1 cellular context compared by ENCODE assay signal in the genomic region with DNA sequence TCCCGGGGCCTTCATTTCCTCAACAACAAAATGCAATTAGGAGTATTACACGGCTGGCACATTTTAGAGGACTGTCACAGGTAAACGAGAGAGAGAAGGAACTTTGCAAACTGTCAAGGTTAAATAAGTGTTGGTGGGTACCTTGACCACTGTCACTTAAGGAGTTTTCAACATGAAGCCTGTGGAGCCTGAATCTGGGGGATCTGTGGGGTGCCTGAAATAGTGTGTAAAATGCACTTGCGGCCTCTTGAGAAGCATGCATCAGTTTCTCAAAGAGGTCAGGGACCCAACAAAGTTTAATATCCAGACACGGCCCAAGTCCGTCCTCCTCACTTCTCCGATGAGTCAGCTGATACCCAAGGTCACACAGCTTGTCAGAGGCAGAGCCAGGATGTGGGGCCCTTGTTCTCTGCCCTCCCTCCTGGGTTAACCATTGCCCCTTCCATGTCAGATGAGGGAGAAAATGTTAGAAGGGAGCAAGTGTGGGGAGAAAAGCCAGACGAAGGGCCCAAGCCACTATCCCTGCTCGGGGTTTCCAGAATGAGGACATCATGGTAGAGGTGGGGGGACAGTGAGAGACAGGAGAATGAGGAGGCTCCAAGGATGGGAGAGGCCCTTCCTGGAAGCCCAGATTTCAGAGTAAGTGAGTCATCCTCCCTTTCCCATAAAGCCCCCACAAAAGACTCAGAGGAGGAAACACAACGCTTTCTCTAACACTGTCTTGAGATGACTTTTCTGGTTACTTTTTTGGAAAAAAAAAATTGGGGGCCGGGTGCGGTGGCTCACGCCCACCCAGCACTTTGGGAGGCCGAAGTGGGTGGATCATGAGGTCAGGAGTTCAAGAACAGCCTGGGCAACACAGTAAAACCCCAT.
TF ChIP-seq lines count a peak whose summit lies in the region.

No MANE protein-coding gene starts in this region.

TF ChIP-seq in K562, 482 proteins besides CTCF, POLR2A, EP300 and RAD21 (continued from another document and continues in another):
- TF ChIP-seq, protein P1, sequence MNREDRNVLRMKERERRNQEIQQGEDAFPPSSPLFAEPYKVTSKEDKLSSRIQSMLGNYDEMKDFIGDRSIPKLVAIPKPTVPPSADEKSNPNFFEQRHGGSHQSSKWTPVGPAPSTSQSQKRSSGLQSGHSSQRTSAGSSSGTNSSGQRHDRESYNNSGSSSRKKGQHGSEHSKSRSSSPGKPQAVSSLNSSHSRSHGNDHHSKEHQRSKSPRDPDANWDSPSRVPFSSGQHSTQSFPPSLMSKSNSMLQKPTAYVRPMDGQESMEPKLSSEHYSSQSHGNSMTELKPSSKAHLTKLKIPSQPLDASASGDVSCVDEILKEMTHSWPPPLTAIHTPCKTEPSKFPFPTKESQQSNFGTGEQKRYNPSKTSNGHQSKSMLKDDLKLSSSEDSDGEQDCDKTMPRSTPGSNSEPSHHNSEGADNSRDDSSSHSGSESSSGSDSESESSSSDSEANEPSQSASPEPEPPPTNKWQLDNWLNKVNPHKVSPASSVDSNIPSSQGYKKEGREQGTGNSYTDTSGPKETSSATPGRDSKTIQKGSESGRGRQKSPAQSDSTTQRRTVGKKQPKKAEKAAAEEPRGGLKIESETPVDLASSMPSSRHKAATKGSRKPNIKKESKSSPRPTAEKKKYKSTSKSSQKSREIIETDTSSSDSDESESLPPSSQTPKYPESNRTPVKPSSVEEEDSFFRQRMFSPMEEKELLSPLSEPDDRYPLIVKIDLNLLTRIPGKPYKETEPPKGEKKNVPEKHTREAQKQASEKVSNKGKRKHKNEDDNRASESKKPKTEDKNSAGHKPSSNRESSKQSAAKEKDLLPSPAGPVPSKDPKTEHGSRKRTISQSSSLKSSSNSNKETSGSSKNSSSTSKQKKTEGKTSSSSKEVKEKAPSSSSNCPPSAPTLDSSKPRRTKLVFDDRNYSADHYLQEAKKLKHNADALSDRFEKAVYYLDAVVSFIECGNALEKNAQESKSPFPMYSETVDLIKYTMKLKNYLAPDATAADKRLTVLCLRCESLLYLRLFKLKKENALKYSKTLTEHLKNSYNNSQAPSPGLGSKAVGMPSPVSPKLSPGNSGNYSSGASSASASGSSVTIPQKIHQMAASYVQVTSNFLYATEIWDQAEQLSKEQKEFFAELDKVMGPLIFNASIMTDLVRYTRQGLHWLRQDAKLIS (CRISPR knock-in tag; IDR thresholded peaks at IDR 0.05), result no peak
- TF ChIP-seq ZC3H8 (IDR thresholded peaks at IDR 0.05) (no peak), POLR2AphosphoS2 (IDR thresholded peaks at IDR 0.05; ENCODE audit: low read length) (no peak), ZKSCAN1 (IDR thresholded peaks at IDR 0.05; ENCODE audit: low read depth, low read length) (no peak), CC2D1A (IDR thresholded peaks at IDR 0.05) (no peak), PYGO2 (tag; IDR thresholded peaks at IDR 0.05) (no peak), RBM39 (optimal IDR thresholded peaks at IDR 0.05; ENCODE audit: low read depth, low read length) (no peak), CCAR2 (IDR thresholded peaks at IDR 0.05; ENCODE audit: low read depth, low read length) (no peak), NFIC (IDR thresholded peaks at IDR 0.05) (no peak), KDM1A (IDR thresholded peaks at IDR 0.05) (peak; percentile 89 to 90), KDM5B (IDR thresholded peaks at IDR 0.05; ENCODE audit: insufficient replicate concordance, low read depth, low read length) (peak; percentile 45), CEBPB (tag; IDR thresholded peaks at IDR 0.05) (no peak), STAT5B (CRISPR knock-in tag; IDR thresholded peaks at IDR 0.05) (no peak), ZNF384 (IDR thresholded peaks at IDR 0.05; ENCODE audit: low read depth, low read length) (no peak), ARNT (IDR thresholded peaks at IDR 0.05) (no peak), CREB1 (IDR thresholded peaks at IDR 0.05) (no peak), CREB1 (CRISPR knock-in tag; IDR thresholded peaks at IDR 0.05) (no peak), HEY1 (CRISPR knock-in tag; IDR thresholded peaks at IDR 0.05; ENCODE audit: borderline replicate concordance) (no peak), CCNT2 (IDR thresholded peaks at IDR 0.05; ENCODE audit: borderline replicate concordance, extremely low read depth, insufficient read length, low read depth, low read length) (no peak), ZBTB1 (CRISPR knock-in tag; IDR thresholded peaks at IDR 0.05; ENCODE audit: borderline replicate concordance, low read depth) (no peak), ZNF197 (CRISPR knock-in tag; IDR thresholded peaks at IDR 0.05; ENCODE audit: low read depth) (no peak), ZBTB8A (IDR thresholded peaks at IDR 0.05; ENCODE audit: partially characterized antibody) (no peak), MYBL2 (IDR thresholded peaks at IDR 0.05; ENCODE audit: low read depth) (no peak), MYBL2 (CRISPR knock-in tag; IDR thresholded peaks at IDR 0.05; ENCODE audit: borderline replicate concordance) (no peak), SMC3 (conservative IDR thresholded peaks at IDR 0.05; ENCODE audit: insufficient read depth, low read depth, low read length) (no peak), SIRT6 (IDR thresholded peaks at IDR 0.05; ENCODE audit: low read depth, low read length) (no peak), RBM25 (IDR thresholded peaks at IDR 0.05; ENCODE audit: low read depth, low read length, severe bottlenecking) (no peak), BHLHE40 (IDR thresholded peaks at IDR 0.05; ENCODE audit: low read length) (no peak), TAF7 (tag; IDR thresholded peaks at IDR 0.05) (no peak), MYNN (IDR thresholded peaks at IDR 0.05) (no peak), MYNN (CRISPR knock-in tag; IDR thresholded peaks at IDR 0.05) (no peak), HOXB6 (CRISPR knock-in tag; IDR thresholded peaks at IDR 0.05; ENCODE audit: borderline replicate concordance) (no peak)
- TF ChIP-seq, protein P2, sequence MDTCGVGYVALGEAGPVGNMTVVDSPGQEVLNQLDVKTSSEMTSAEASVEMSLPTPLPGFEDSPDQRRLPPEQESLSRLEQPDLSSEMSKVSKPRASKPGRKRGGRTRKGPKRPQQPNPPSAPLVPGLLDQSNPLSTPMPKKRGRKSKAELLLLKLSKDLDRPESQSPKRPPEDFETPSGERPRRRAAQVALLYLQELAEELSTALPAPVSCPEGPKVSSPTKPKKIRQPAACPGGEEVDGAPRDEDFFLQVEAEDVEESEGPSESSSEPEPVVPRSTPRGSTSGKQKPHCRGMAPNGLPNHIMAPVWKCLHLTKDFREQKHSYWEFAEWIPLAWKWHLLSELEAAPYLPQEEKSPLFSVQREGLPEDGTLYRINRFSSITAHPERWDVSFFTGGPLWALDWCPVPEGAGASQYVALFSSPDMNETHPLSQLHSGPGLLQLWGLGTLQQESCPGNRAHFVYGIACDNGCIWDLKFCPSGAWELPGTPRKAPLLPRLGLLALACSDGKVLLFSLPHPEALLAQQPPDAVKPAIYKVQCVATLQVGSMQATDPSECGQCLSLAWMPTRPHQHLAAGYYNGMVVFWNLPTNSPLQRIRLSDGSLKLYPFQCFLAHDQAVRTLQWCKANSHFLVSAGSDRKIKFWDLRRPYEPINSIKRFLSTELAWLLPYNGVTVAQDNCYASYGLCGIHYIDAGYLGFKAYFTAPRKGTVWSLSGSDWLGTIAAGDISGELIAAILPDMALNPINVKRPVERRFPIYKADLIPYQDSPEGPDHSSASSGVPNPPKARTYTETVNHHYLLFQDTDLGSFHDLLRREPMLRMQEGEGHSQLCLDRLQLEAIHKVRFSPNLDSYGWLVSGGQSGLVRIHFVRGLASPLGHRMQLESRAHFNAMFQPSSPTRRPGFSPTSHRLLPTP (IDR thresholded peaks at IDR 0.05; ENCODE audit: borderline replicate concordance, extremely low read depth, insufficient read length), result no peak
- TF ChIP-seq, protein P3, sequence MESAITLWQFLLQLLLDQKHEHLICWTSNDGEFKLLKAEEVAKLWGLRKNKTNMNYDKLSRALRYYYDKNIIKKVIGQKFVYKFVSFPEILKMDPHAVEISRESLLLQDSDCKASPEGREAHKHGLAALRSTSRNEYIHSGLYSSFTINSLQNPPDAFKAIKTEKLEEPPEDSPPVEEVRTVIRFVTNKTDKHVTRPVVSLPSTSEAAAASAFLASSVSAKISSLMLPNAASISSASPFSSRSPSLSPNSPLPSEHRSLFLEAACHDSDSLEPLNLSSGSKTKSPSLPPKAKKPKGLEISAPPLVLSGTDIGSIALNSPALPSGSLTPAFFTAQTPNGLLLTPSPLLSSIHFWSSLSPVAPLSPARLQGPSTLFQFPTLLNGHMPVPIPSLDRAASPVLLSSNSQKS (CRISPR knock-in tag; IDR thresholded peaks at IDR 0.05), result no peak
- TF ChIP-seq, protein P4, sequence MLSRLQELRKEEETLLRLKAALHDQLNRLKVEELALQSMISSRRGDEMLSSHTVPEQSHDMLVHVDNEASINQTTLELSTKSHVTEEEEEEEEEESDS (CRISPR knock-in tag; IDR thresholded peaks at IDR 0.05), result no peak
- TF ChIP-seq, protein P5, sequence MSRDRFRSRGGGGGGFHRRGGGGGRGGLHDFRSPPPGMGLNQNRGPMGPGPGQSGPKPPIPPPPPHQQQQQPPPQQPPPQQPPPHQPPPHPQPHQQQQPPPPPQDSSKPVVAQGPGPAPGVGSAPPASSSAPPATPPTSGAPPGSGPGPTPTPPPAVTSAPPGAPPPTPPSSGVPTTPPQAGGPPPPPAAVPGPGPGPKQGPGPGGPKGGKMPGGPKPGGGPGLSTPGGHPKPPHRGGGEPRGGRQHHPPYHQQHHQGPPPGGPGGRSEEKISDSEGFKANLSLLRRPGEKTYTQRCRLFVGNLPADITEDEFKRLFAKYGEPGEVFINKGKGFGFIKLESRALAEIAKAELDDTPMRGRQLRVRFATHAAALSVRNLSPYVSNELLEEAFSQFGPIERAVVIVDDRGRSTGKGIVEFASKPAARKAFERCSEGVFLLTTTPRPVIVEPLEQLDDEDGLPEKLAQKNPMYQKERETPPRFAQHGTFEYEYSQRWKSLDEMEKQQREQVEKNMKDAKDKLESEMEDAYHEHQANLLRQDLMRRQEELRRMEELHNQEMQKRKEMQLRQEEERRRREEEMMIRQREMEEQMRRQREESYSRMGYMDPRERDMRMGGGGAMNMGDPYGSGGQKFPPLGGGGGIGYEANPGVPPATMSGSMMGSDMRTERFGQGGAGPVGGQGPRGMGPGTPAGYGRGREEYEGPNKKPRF (IDR thresholded peaks at IDR 0.05; ENCODE audit: low read depth, low read length), result no peak
- TF ChIP-seq, protein P6, sequence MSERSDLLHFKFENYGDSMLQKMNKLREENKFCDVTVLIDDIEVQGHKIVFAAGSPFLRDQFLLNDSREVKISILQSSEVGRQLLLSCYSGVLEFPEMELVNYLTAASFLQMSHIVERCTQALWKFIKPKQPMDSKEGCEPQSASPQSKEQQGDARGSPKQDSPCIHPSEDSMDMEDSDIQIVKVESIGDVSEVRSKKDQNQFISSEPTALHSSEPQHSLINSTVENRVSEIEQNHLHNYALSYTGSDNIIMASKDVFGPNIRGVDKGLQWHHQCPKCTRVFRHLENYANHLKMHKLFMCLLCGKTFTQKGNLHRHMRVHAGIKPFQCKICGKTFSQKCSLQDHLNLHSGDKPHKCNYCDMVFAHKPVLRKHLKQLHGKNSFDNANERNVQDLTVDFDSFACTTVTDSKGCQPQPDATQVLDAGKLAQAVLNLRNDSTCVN (CRISPR knock-in tag; IDR thresholded peaks at IDR 0.05), result no peak
- TF ChIP-seq, protein P7, sequence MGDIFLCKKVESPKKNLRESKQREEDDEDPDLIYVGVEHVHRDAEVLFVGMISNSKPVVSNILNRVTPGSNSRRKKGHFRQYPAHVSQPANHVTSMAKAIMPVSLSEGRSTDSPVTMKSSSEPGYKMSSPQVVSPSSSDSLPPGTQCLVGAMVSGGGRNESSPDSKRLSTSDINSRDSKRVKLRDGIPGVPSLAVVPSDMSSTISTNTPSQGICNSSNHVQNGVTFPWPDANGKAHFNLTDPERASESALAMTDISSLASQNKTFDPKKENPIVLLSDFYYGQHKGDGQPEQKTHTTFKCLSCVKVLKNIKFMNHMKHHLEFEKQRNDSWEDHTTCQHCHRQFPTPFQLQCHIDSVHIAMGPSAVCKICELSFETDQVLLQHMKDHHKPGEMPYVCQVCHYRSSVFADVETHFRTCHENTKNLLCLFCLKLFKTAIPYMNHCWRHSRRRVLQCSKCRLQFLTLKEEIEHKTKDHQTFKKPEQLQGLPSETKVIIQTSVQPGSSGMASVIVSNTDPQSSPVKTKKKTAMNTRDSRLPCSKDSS (IDR thresholded peaks at IDR 0.05; ENCODE audit: low read depth, partially characterized antibody), result no peak
- TF ChIP-seq, protein P8, sequence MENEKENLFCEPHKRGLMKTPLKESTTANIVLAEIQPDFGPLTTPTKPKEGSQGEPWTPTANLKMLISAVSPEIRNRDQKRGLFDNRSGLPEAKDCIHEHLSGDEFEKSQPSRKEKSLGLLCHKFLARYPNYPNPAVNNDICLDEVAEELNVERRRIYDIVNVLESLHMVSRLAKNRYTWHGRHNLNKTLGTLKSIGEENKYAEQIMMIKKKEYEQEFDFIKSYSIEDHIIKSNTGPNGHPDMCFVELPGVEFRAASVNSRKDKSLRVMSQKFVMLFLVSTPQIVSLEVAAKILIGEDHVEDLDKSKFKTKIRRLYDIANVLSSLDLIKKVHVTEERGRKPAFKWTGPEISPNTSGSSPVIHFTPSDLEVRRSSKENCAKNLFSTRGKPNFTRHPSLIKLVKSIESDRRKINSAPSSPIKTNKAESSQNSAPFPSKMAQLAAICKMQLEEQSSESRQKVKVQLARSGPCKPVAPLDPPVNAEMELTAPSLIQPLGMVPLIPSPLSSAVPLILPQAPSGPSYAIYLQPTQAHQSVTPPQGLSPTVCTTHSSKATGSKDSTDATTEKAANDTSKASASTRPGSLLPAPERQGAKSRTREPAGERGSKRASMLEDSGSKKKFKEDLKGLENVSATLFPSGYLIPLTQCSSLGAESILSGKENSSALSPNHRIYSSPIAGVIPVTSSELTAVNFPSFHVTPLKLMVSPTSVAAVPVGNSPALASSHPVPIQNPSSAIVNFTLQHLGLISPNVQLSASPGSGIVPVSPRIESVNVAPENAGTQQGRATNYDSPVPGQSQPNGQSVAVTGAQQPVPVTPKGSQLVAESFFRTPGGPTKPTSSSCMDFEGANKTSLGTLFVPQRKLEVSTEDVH (IDR thresholded peaks at IDR 0.05; ENCODE audit: low read depth, partially characterized antibody), result no peak
- TF ChIP-seq, protein P9, sequence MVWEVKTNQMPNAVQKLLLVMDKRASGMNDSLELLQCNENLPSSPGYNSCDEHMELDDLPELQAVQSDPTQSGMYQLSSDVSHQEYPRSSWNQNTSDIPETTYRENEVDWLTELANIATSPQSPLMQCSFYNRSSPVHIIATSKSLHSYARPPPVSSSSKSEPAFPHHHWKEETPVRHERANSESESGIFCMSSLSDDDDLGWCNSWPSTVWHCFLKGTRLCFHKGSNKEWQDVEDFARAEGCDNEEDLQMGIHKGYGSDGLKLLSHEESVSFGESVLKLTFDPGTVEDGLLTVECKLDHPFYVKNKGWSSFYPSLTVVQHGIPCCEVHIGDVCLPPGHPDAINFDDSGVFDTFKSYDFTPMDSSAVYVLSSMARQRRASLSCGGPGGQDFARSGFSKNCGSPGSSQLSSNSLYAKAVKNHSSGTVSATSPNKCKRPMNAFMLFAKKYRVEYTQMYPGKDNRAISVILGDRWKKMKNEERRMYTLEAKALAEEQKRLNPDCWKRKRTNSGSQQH (CRISPR knock-in tag; IDR thresholded peaks at IDR 0.05), result no peak
- TF ChIP-seq, protein P10, sequence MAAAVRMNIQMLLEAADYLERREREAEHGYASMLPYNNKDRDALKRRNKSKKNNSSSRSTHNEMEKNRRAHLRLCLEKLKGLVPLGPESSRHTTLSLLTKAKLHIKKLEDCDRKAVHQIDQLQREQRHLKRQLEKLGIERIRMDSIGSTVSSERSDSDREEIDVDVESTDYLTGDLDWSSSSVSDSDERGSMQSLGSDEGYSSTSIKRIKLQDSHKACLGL (CRISPR knock-in tag; IDR thresholded peaks at IDR 0.05; ENCODE audit: borderline replicate concordance, poor library complexity, severe bottlenecking), result no peak
- TF ChIP-seq, protein P11, sequence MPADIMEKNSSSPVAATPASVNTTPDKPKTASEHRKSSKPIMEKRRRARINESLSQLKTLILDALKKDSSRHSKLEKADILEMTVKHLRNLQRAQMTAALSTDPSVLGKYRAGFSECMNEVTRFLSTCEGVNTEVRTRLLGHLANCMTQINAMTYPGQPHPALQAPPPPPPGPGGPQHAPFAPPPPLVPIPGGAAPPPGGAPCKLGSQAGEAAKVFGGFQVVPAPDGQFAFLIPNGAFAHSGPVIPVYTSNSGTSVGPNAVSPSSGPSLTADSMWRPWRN (IDR thresholded peaks at IDR 0.05; ENCODE audit: low read depth), result no peak
